Comparison of ENCODE assay signal across 8 cellular contexts in genomic region chr11:537622-538430, GRCh38. TPM values are rescaled to one million over a fixed set of nuclear protein-coding genes. Genes with fewer than 3 reads are reported as not detected.
A peak's percentile ranks its signal among the peaks of the same experiment; 100 is the strongest.
DNase-seq lines count a peak whose midpoint lies in the region; ATAC-seq and TF ChIP-seq lines count a peak whose summit lies in the region.

No MANE protein-coding gene starts in this region.

- H3K36me3 ChIP-seq in osteoblast (ENCODE audit: insufficient read depth, low read length) = peaks cover under 1% of the 10 kb centered on the region

- no peaks in the 10 kb centered on the region for H3K36me3 Mint-ChIP-seq in endothelial cell (ENCODE audit: low read depth, unreplicated experiment)

- peaks cover 14% of the 10 kb centered on the region for H4K20me1 ChIP-seq in osteoblast (ENCODE audit: insufficient read depth, low read length)

- TF ChIP-seq CTCF in NB4 (IDR thresholded peaks at IDR 0.05; ENCODE audit: low read depth, low read length) (no peak), endothelial cell (IDR thresholded peaks at IDR 0.05; ENCODE audit: unreplicated experiment) (no peak), osteoblast (IDR thresholded peaks at IDR 0.05; ENCODE audit: extremely low read depth, low read depth, low read length) (no peak)

- no peak for TF ChIP-seq POLR2A in NB4 (IDR thresholded peaks at IDR 0.05; ENCODE audit: extremely low read depth, insufficient read length)

- no peaks in the 10 kb centered on the region for H3K9me3 ChIP-seq in osteoblast (ENCODE audit: low read depth, low read length)

- H3K4me3 Mint-ChIP-seq in endothelial cell (ENCODE audit: unreplicated experiment) = no peak overlapping the region

- peak overlapping the region; percentile 9 for H3K27ac Mint-ChIP-seq in endothelial cell (ENCODE audit: unreplicated experiment)

- H3K27me3 Mint-ChIP-seq in endothelial cell (ENCODE audit: unreplicated experiment) = peaks cover 9% of the 10 kb centered on the region

- peaks cover 16% of the 10 kb centered on the region for H3K79me2 ChIP-seq in osteoblast (ENCODE audit: insufficient read depth, low read length)

- DNase-seq in CD1c-positive myeloid dendritic cell (ENCODE audit: extremely low spot score) = peak; percentile 15
- DNase-seq in NB4 (ENCODE audit: low read depth) = no peak
- DNase-seq in endothelial cell (ENCODE audit: low spot score) = no peak
- peak; percentile 86 for DNase-seq in osteoblast (ENCODE audit: insufficient read length, low spot score, missing footprints)
- no peak for DNase-seq in NCI-H1417 (lab: John Stamatoyannopoulos, UW)
- DNase-seq in HK-2 (ENCODE audit: unreplicated experiment) = no peak
- no peak for DNase-seq in HUDEP-2 (lab: John Stamatoyannopoulos, UW; ENCODE audit: unreplicated experiment in 76 of 76)

- H3K4me3 ChIP-seq in NB4 (ENCODE audit: low read depth, low read length) (peak overlapping the region; percentile 50), osteoblast (ENCODE audit: insufficient read depth, low read length) (peak overlapping the region; percentile 53)

- H3K9me3 Mint-ChIP-seq in endothelial cell (ENCODE audit: unreplicated experiment) = no peaks in the 10 kb centered on the region

- H3K27ac ChIP-seq in osteoblast (ENCODE audit: low read depth, low read length) = no peak overlapping the region

- no peaks in the 10 kb centered on the region for H3K27me3 ChIP-seq in osteoblast (ENCODE audit: insufficient read depth, low read length)

- peaks cover 7% of the 10 kb centered on the region for H3K4me1 Mint-ChIP-seq in endothelial cell (ENCODE audit: unreplicated experiment)

- no peak for ATAC-seq in HG03571 (IDR thresholded peaks at IDR 0.05; ENCODE audit: unreplicated experiment)

- peaks cover 20% of the 10 kb centered on the region for H3K4me1 ChIP-seq in osteoblast (ENCODE audit: insufficient read depth, low read length)

- H3K4me2 ChIP-seq in osteoblast (ENCODE audit: insufficient read depth, low read length) = peak overlapping the region; percentile 84

- no peak overlapping the region for H2AFZ ChIP-seq in osteoblast (ENCODE audit: low read length)

RNA-seq across cellular contexts. Expression of gene LRRC56, which starts 0.5 kb away (rescaled TPM):
- total RNA-seq in endothelial cell (ENCODE audit: unreplicated experiment) (2.6 TPM), osteoblast (0.88 and 1.1 TPM in 2 replicates)

RNA-seq across cellular contexts. Expression of gene HRAS, which starts 2.5 kb away (rescaled TPM):
- total RNA-seq in endothelial cell (ENCODE audit: unreplicated experiment) (92.4 TPM), osteoblast (28.6 and 35.7 TPM in 2 replicates)

RNA-seq across cellular contexts. Expression of gene LMNTD2, which starts 22.7 kb away (rescaled TPM):
- total RNA-seq in endothelial cell (ENCODE audit: unreplicated experiment) (4.2 TPM), osteoblast (0.29 and 0.36 TPM in 2 replicates)

RNA-seq across cellular contexts. Expression of gene RASSF7, which starts 22.9 kb away (rescaled TPM):
- total RNA-seq in endothelial cell (ENCODE audit: unreplicated experiment) (8.9 TPM), osteoblast (2.4 and 6.2 TPM in 2 replicates)

RNA-seq across cellular contexts. Expression of gene RNH1, which starts 30.8 kb away (rescaled TPM):
- total RNA-seq in endothelial cell (ENCODE audit: unreplicated experiment) (61.1 TPM), osteoblast (441 and 506 TPM in 2 replicates)

Comparison
In these comparisons a context has a peak if more than half of its experiments do, and no peak if none do; other contexts are left out.
1. DNase-seq: peak in CD1c-positive myeloid dendritic cell (single experiment) and osteoblast (single experiment); none in NB4 (single experiment), endothelial cell (single experiment), NCI-H1417 (0 of 3), HK-2 (single experiment) and HUDEP-2 (0 of 76).